In the genomic region with DNA sequence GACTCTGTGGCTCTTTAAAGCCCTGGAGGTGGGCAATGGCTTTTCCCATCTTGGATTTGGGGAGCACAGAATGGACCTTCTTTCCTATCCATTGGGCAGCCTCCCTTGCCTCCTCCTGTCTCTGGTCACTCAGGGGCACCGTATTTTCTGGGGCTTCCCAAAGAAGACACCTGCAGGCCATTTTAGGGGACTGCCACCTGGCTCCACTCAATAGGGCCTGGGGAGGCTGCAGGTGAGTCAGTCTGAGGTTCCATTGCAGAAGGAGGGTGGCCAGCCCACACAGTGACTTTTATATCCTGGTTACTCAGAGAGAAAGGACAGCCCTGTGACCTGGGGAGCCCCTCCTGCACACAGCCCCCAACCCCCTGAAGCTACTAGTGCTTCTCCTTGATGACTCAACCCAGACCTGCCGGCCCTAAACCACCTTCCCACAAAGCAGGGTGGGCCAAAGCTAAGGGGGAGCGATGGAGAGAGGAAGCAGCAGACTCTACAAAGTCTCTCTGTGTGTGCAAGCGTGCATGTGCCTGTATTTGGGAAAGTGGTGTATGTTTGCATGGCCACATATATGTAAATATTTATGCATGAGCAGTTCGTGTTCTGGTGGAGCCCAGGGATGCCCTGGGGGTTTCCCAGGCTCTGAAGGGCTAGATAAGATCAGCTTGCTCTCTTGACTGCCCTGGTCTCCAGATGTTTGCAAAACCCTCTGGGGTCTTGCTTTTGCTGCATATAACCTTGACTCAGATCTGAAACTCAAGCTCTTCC, we compare ENCODE assay signal across 10 cellular contexts. TPM values are rescaled to one million over a fixed set of nuclear protein-coding genes. Genes with fewer than 3 reads are reported as not detected.
DNase-seq lines count a peak whose midpoint lies in the region; ATAC-seq and TF ChIP-seq lines count a peak whose summit lies in the region.
"Had no signal": no experiment of that assay in that cellular context is flagged by ENCODE, and none has a peak within 500 bp of the region (broad histone marks: within the 10 kb centered on the region; RNA-seq: fewer than 3 reads in every experiment).

No MANE protein-coding gene starts in this region.

- no peaks in the 10 kb centered on the region for H3K9me3 Mint-ChIP-seq in activated CD8-positive, alpha-beta T cell treated with anti-CD3 and anti-CD28 coated beads for 36 hours
- no peaks in the 10 kb centered on the region for H3K9me3 Mint-ChIP-seq in naive thymus-derived CD4-positive, alpha-beta T cell

- no peak overlapping the region for H3K4me3 ChIP-seq in BLaER1 treated with 17β-estradiol and CSF1 and Interleukin-3, amounts not matched to agents 10 nM and 100 nM
- no peak overlapping the region for H3K4me3 ChIP-seq in naive thymus-derived CD4-positive, alpha-beta T cell (ENCODE audit: low read length)

- H3K27me3 Mint-ChIP-seq in activated CD8-positive, alpha-beta T cell treated with anti-CD3 and anti-CD28 coated beads for 36 hours: no peaks in the 10 kb centered on the region
- H3K27me3 Mint-ChIP-seq in naive thymus-derived CD4-positive, alpha-beta T cell: peaks cover 0 to 7% (median 0%) of the 10 kb centered on the region in 5 donors

- CTCF ChIA-PET in activated CD8-positive, alpha-beta T cell treated with anti-CD3 and anti-CD28 coated beads for 36 hours (lab: Charles Lee): interaction anchor here (0.9 to 3.0 kb wide), 5 partner anchors 40 to 109 kb away, joined by 3 to 23 read pairs (median 4); a partner anchor contains a TSS
- CTCF ChIA-PET in naive thymus-derived CD4-positive, alpha-beta T cell (lab: Charles Lee): no interaction called here

- peaks cover 25 to 41% (median 35%) of the 10 kb centered on the region in 10 experiments for H3K4me1 ChIP-seq in BLaER1 treated with 17β-estradiol and CSF1 and Interleukin-3, amounts not matched to agents 10 nM and 100 nM
- H3K4me1 ChIP-seq in naive thymus-derived CD4-positive, alpha-beta T cell (ENCODE audit: control insufficient read depth in 2 of 2, insufficient read depth in 2 of 2, low read length in 2 of 2): no peaks in the 10 kb centered on the region

- peak; percentile 62 for TF ChIP-seq CTCF in activated CD8-positive, alpha-beta T cell treated with anti-CD3 and anti-CD28 coated beads for 36 hours (IDR thresholded peaks at IDR 0.05)

- peak; percentile 91 for DNase-seq in activated CD8-positive, alpha-beta T cell treated with anti-CD3 and anti-CD28 coated beads for 36 hours
- peak in 1 of 9 donors; percentile 46 for DNase-seq in naive thymus-derived CD4-positive, alpha-beta T cell
- DNase-seq in NCI-H226 (no peak), NOMO-1 treated with DMSO at 0.1 percent for 48 hours (lab: John Stamatoyannopoulos, UW; ENCODE audit: unreplicated experiment) (no peak), midbrain (lab: John Stamatoyannopoulos, UW) (no peak)

- H3K36me3 Mint-ChIP-seq in activated CD8-positive, alpha-beta T cell treated with anti-CD3 and anti-CD28 coated beads for 36 hours (ENCODE audit: low read depth): no peaks in the 10 kb centered on the region
- no peaks in the 10 kb centered on the region for H3K36me3 Mint-ChIP-seq in naive thymus-derived CD4-positive, alpha-beta T cell

- POLR2A ChIA-PET in activated CD8-positive, alpha-beta T cell treated with anti-CD3 and anti-CD28 coated beads for 36 hours (lab: Charles Lee): interaction anchor here (0.6 to 1.1 kb wide), 2 partner anchors 40 to 75 kb away, joined by 3 to 4 read pairs; no protein-coding TSS in a partner anchor
- POLR2A ChIA-PET in naive thymus-derived CD4-positive, alpha-beta T cell (lab: Charles Lee): no interaction called here

- ATAC-seq in GM18907 (IDR thresholded peaks at IDR 0.05; ENCODE audit: unreplicated experiment): peak; percentile 82
- ATAC-seq in HG03060 (IDR thresholded peaks at IDR 0.05; ENCODE audit: low read depth, unreplicated experiment): peak; percentile 76
- ATAC-seq in activated CD8-positive, alpha-beta T cell treated with anti-CD3 and anti-CD28 coated beads for 36 hours: peak; percentile 92
- ATAC-seq in naive thymus-derived CD4-positive, alpha-beta T cell: peak; percentile 26

- no peak overlapping the region for H3K27ac ChIP-seq in BLaER1 treated with 17β-estradiol and CSF1 and Interleukin-3, amounts not matched to agents 10 nM and 100 nM
- no peak overlapping the region for H3K27ac ChIP-seq in naive thymus-derived CD4-positive, alpha-beta T cell (ENCODE audit: low read depth, low read length)

- no peaks in the 10 kb centered on the region for H3K36me3 ChIP-seq in BLaER1 treated with 17β-estradiol and CSF1 and Interleukin-3, amounts not matched to agents 10 nM and 100 nM
- H3K36me3 ChIP-seq in naive thymus-derived CD4-positive, alpha-beta T cell (ENCODE audit: control insufficient read depth in 2 of 3, insufficient read depth in 3 of 3, low read length in 3 of 3): no peaks in the 10 kb centered on the region

- H3K27ac Mint-ChIP-seq in activated CD8-positive, alpha-beta T cell treated with anti-CD3 and anti-CD28 coated beads for 36 hours: peak overlapping the region; percentile 18
- H3K27ac Mint-ChIP-seq in naive thymus-derived CD4-positive, alpha-beta T cell: no peak overlapping the region

- H3K4me3 Mint-ChIP-seq in activated CD8-positive, alpha-beta T cell treated with anti-CD3 and anti-CD28 coated beads for 36 hours: no peak overlapping the region
- H3K4me3 Mint-ChIP-seq in naive thymus-derived CD4-positive, alpha-beta T cell: no peak overlapping the region

- intact Hi-C loops in activated CD8-positive, alpha-beta T cell treated with anti-CD3 and anti-CD28 coated beads for 36 hours (cut with micrococcal nuclease): no loop called here
- intact Hi-C loops in naive thymus-derived CD4-positive, alpha-beta T cell (cut with micrococcal nuclease): no loop called here

- H3K4me2 ChIP-seq in BLaER1 treated with 17β-estradiol and CSF1 and Interleukin-3, amounts not matched to agents 10 nM and 100 nM: peak overlapping the region; percentile 16 to 61 (median 37); a peak in 16 of 22 replicates

- no peaks in the 10 kb centered on the region; a peak in 1 of 22 replicates for H4K20me1 ChIP-seq in BLaER1 treated with 17β-estradiol and CSF1 and Interleukin-3, amounts not matched to agents 10 nM and 100 nM

- no peak overlapping the region for H3K9ac ChIP-seq in BLaER1 treated with 17β-estradiol and CSF1 and Interleukin-3, amounts not matched to agents 10 nM and 100 nM

- H3K9me3 ChIP-seq in BLaER1 treated with 17β-estradiol and CSF1 and Interleukin-3, amounts not matched to agents 10 nM and 100 nM (replicated peaks in 1 of 11): no peaks in the 10 kb centered on the region
- H3K9me3 ChIP-seq in naive thymus-derived CD4-positive, alpha-beta T cell (ENCODE audit: control insufficient read depth in 2 of 3, low read length in 3 of 3): no peaks in the 10 kb centered on the region

- H3K27me3 ChIP-seq in BLaER1 treated with 17β-estradiol and CSF1 and Interleukin-3, amounts not matched to agents 10 nM and 100 nM: peaks cover 7 to 11% (median 8%) of the 10 kb centered on the region in 11 experiments; a peak in 20 of 22 replicates
- H3K27me3 ChIP-seq in naive thymus-derived CD4-positive, alpha-beta T cell (ENCODE audit: control insufficient read depth in 2 of 2, insufficient read depth in 2 of 2, low read length in 2 of 2): no peaks in the 10 kb centered on the region

- H3K4me1 Mint-ChIP-seq in activated CD8-positive, alpha-beta T cell treated with anti-CD3 and anti-CD28 coated beads for 36 hours (ENCODE audit: low read depth): peaks cover 43% of the 10 kb centered on the region
- H3K4me1 Mint-ChIP-seq in naive thymus-derived CD4-positive, alpha-beta T cell: peaks cover 0 to 9% (median 4%) of the 10 kb centered on the region in 7 donors

RNA-seq across cellular contexts. Expression of a gene that starts 5.0 kb away (rescaled TPM):
- total RNA-seq in activated CD8-positive, alpha-beta T cell treated with anti-CD3 and anti-CD28 coated beads for 36 hours: under 1 TPM in 1 of 2 experiments, not detected in 1; 0.09 TPM
- not detected for total RNA-seq in naive thymus-derived CD4-positive, alpha-beta T cell
- not detected for polyA plus RNA-seq in naive thymus-derived CD4-positive, alpha-beta T cell
- total RNA-seq: fibroblast of lung had no signal
- polyA plus RNA-seq: fibroblast of lung had no signal

RNA-seq across cellular contexts. Expression of a gene that starts 18.7 kb away (rescaled TPM):
- total RNA-seq in activated CD8-positive, alpha-beta T cell treated with anti-CD3 and anti-CD28 coated beads for 36 hours: 1 to 10 TPM; 7.1 to 7.4 TPM
- 1 to 10 TPM in 1 of 5 experiments, under 1 TPM in 3, not detected in 1; 0.17 to 1.9 (median 0.48) TPM for total RNA-seq in naive thymus-derived CD4-positive, alpha-beta T cell
- not detected for polyA plus RNA-seq in naive thymus-derived CD4-positive, alpha-beta T cell
- total RNA-seq: fibroblast of lung, urinary bladder had no signal
- polyA plus RNA-seq: fibroblast of lung had no signal

RNA-seq across cellular contexts. Expression of a gene that starts 27.3 kb away (rescaled TPM):
- 1 to 10 TPM; 2.1 to 2.9 TPM for total RNA-seq in activated CD8-positive, alpha-beta T cell treated with anti-CD3 and anti-CD28 coated beads for 36 hours
- under 1 TPM in 1 of 5 experiments, not detected in 4; 0.60 TPM for total RNA-seq in naive thymus-derived CD4-positive, alpha-beta T cell
- polyA plus RNA-seq in naive thymus-derived CD4-positive, alpha-beta T cell: not detected
- total RNA-seq: fibroblast of lung, urinary bladder had no signal
- polyA plus RNA-seq: fibroblast of lung, urinary bladder had no signal

Comparison
In these comparisons a context has a peak if more than half of its experiments do, and no peak if none do; other contexts are left out.
1. ATAC-seq: peak in every context shown above with its lines; median percentile 92 in activated CD8-positive, alpha-beta T cell treated with anti-CD3 and anti-CD28 coated beads for 36 hours; 82 in GM18907; 76 in HG03060; 26 in naive thymus-derived CD4-positive, alpha-beta T cell.